In genomic region chr11:70531281-70532065, GRCh38 we compare ENCODE assay signal across 29 cellular contexts.
A peak's percentile ranks its signal among the peaks of the same experiment; 100 is the strongest.
DNase-seq lines count a peak whose midpoint lies in the region; ATAC-seq and TF ChIP-seq lines count a peak whose summit lies in the region.
"Had no signal": no experiment of that assay in that cellular context is flagged by ENCODE, and none has a peak within 500 bp of the region (broad histone marks: within the 10 kb centered on the region; RNA-seq: fewer than 3 reads in every experiment).

No MANE protein-coding gene starts in this region.

- H2AFZ ChIP-seq in GM23338 = no peak overlapping the region

- H3K27ac Mint-ChIP-seq in GM23338 (peak overlapping the region; percentile 90), endodermal cell (peak overlapping the region; percentile 59), nephron progenitor cell (peak overlapping the region; percentile 64)
- H3K27ac Mint-ChIP-seq: naive thymus-derived CD8-positive, alpha-beta T cell had no signal

- H3K9me3 Mint-ChIP-seq in GM23338 (peaks cover 7% of the 10 kb centered on the region), endodermal cell (peaks cover 3% of the 10 kb centered on the region), nephron progenitor cell (peaks cover 4% of the 10 kb centered on the region)

- WGBS in HUES64 = 90% methylated on average over 18 of the region's 18 CpGs
- WGBS in endodermal cell (ENCODE audit: insufficient coverage in 1 of 2, insufficient read length in 1 of 2), 2 experiments = 89 to 92% methylated on average over 10 to 18 of the region's 18 CpGs

- no peaks in the 10 kb centered on the region for H3K9me2 ChIP-seq in GM23338 (ENCODE audit: insufficient read depth)

- no peaks in the 10 kb centered on the region for H3F3A ChIP-seq in GM23338 (replicated peaks; ENCODE audit: low read depth)

- H3K4me1 ChIP-seq in GM23338 (ENCODE audit: insufficient read depth) = peaks cover 13% of the 10 kb centered on the region
- H3K4me1 ChIP-seq in HUES64 (ENCODE audit: insufficient read depth, low read length) = peaks cover 12% of the 10 kb centered on the region; the same call in 1 of the 2 replicates
- H3K4me1 ChIP-seq in endodermal cell (ENCODE audit: control insufficient read depth, insufficient read depth, low read length) = no peaks in the 10 kb centered on the region
- H3K4me1 ChIP-seq: BLaER1 treated with 17β-estradiol and CSF1 and Interleukin-3, amounts not matched to agents 10 nM and 100 nM; Caco-2; pancreas had no signal

- no peaks in the 10 kb centered on the region for H3K27me3 ChIP-seq in GM23338 (ENCODE audit: insufficient read depth)
- H3K27me3 ChIP-seq in HUES64 (ENCODE audit: insufficient read depth, low read length) = no peaks in the 10 kb centered on the region
- H3K27me3 ChIP-seq in endodermal cell (ENCODE audit: control insufficient read depth, insufficient read depth, low read length, poor library complexity, severe bottlenecking) = no peaks in the 10 kb centered on the region
- H3K27me3 ChIP-seq in brain microvascular endothelial cell (replicated peaks) = no peaks in the 10 kb centered on the region
- H3K27me3 ChIP-seq: BLaER1 treated with 17β-estradiol and CSF1 and Interleukin-3, amounts not matched to agents 10 nM and 100 nM; pancreas had no signal

- H3K4me3 Mint-ChIP-seq in GM23338 (0 out of 3 replicates have a peak overlapping the region, but pooled peaks have one; percentile 3), endodermal cell (no peak overlapping the region), nephron progenitor cell (no peak overlapping the region)
- H3K4me3 Mint-ChIP-seq: naive thymus-derived CD8-positive, alpha-beta T cell had no signal

- no peak for TF ChIP-seq CTCF in GM23338 (conservative IDR thresholded peaks at IDR 0.05; ENCODE audit: low read depth in 2 of 2)
- no peak for TF ChIP-seq CTCF in endodermal cell (conservative IDR thresholded peaks at IDR 0.05)
- TF ChIP-seq CTCF in nephron progenitor cell (IDR thresholded peaks at IDR 0.05) = no peak
- TF ChIP-seq CTCF in brain microvascular endothelial cell (IDR thresholded peaks at IDR 0.05; ENCODE audit: low read depth, low read length, missing control alignments) = no peak

- in situ Hi-C loops in brain microvascular endothelial cell (cut with HindIII; ENCODE audit: low pct_ligation_motif_present, low sequenced_read_pairs) = no loop called here

- H3K27me3 Mint-ChIP-seq in GM23338 (ENCODE audit: insufficient read depth, low read depth, poor library complexity) = peaks cover 11% of the 10 kb centered on the region
- no peaks in the 10 kb centered on the region for H3K27me3 Mint-ChIP-seq in endodermal cell (ENCODE audit: insufficient read depth)
- peaks cover 3% of the 10 kb centered on the region for H3K27me3 Mint-ChIP-seq in nephron progenitor cell (ENCODE audit: low read depth, poor library complexity)

- ATAC-seq in GM23338 (peak; percentile 10), GM18870 (IDR thresholded peaks at IDR 0.05; ENCODE audit: unreplicated experiment) (no peak)
- ATAC-seq: esophagus mucosa; naive thymus-derived CD8-positive, alpha-beta T cell; pancreas had no signal

- H3K4me3 ChIP-seq in GM23338 (no peak overlapping the region), HUES64 (ENCODE audit: low read length) (no peak overlapping the region), endodermal cell (ENCODE audit: low read length) (no peak overlapping the region), brain microvascular endothelial cell (ENCODE audit: low read depth, low read length) (no peak overlapping the region)
- H3K4me3 ChIP-seq: BLaER1 treated with 17β-estradiol and CSF1 and Interleukin-3, amounts not matched to agents 10 nM and 100 nM; pancreas had no signal

- H3K36me3 Mint-ChIP-seq in GM23338 (ENCODE audit: low read depth) (peaks cover 16% of the 10 kb centered on the region), endodermal cell (ENCODE audit: low read depth) (no peaks in the 10 kb centered on the region), nephron progenitor cell (ENCODE audit: low read depth) (no peaks in the 10 kb centered on the region)
- H3K36me3 Mint-ChIP-seq: naive thymus-derived CD8-positive, alpha-beta T cell had no signal

- H3K27ac ChIP-seq in GM23338 (ENCODE audit: low read depth) (no peak overlapping the region), HUES64 (ENCODE audit: low read depth, low read length) (peak overlapping the region; percentile 24; the same call in 1 of the 2 replicates), endodermal cell (ENCODE audit: low read depth, low read length) (no peak overlapping the region), brain microvascular endothelial cell (no peak overlapping the region)
- H3K27ac ChIP-seq: BLaER1 treated with 17β-estradiol and CSF1 and Interleukin-3, amounts not matched to agents 10 nM and 100 nM; pancreas had no signal

- H3K4me1 Mint-ChIP-seq in GM23338 (peaks cover 29% of the 10 kb centered on the region), endodermal cell (peaks cover 5% of the 10 kb centered on the region), nephron progenitor cell (peaks cover 14% of the 10 kb centered on the region)
- H3K4me1 Mint-ChIP-seq: naive thymus-derived CD8-positive, alpha-beta T cell had no signal

- H3K9me3 ChIP-seq in HUES64 (ENCODE audit: insufficient read depth, low read depth, low read length) (no peaks in the 10 kb centered on the region), endodermal cell (ENCODE audit: control insufficient read depth, low read length) (no peaks in the 10 kb centered on the region)
- H3K9me3 ChIP-seq: Caco-2, pancreas had no signal

- no peak overlapping the region for H3K9ac ChIP-seq in HUES64 (ENCODE audit: low read depth, low read length)
- no peak overlapping the region for H3K9ac ChIP-seq in endodermal cell (ENCODE audit: extremely low read depth, low read length, poor library complexity, severe bottlenecking)
- H3K9ac ChIP-seq: BLaER1 treated with 17β-estradiol and CSF1 and Interleukin-3, amounts not matched to agents 10 nM and 100 nM had no signal

- no peak overlapping the region for H3K4me2 ChIP-seq in GM23338
- H3K4me2 ChIP-seq: BLaER1 treated with 17β-estradiol and CSF1 and Interleukin-3, amounts not matched to agents 10 nM and 100 nM had no signal

- H3K36me3 ChIP-seq in GM23338 (ENCODE audit: insufficient read depth) = no peaks in the 10 kb centered on the region
- no peaks in the 10 kb centered on the region for H3K36me3 ChIP-seq in HUES64 (ENCODE audit: insufficient read depth, low read length)
- H3K36me3 ChIP-seq in endodermal cell (ENCODE audit: control insufficient read depth, insufficient read depth, low read length) = no peaks in the 10 kb centered on the region
- H3K36me3 ChIP-seq in brain microvascular endothelial cell (replicated peaks) = no peaks in the 10 kb centered on the region
- H3K36me3 ChIP-seq: BLaER1 treated with 17β-estradiol and CSF1 and Interleukin-3, amounts not matched to agents 10 nM and 100 nM; pancreas had no signal

- H3K79me2 ChIP-seq in GM23338 (replicated peaks; ENCODE audit: insufficient read depth) = peaks cover 8% of the 10 kb centered on the region; the same call in 1 of the 2 replicates

- DNase-seq in GM23338 (ENCODE audit: low spot score) = no peak
- DNase-seq in endodermal cell = no peak
- DNase-seq in nephron progenitor cell = no peak
- no peak for DNase-seq in brain microvascular endothelial cell
- DNase-seq in NOMO-1 (lab: John Stamatoyannopoulos, UW; ENCODE audit: unreplicated experiment in 2 of 2) = no peak
- DNase-seq in Ammon's horn (ENCODE audit: low spot score) = no peak
- DNase-seq: activated CD4-positive, alpha-beta T cell treated with anti-CD3 and anti-CD28 coated beads for 48 hours; activated naive CD4-positive, alpha-beta T cell; activated T-cell treated with anti-CD3 and anti-CD28 coated beads, Interleukin-2, amount 50 U/mL, for 48 hours; DMS79 treated with DMSO at 0.1 percent for 48 hours; foreskin fibroblast; GF-D8; HCEC 1CT; head of caudate nucleus; Karpas-422; NCI-H1436; NCI-H2081 treated with DMSO at 0.1 percent for 48 hours; NCI-H345; stimulated activated CD4-positive, alpha-beta T cell treated with anti-CD3 and anti-CD28 coated beads, Interleukin-12 subunit alpha, Interleukin-12 subunit beta, amount 100 ng/mL, for 4 hours; stimulated activated CD4-positive, alpha-beta T cell treated with anti-CD3 and anti-CD28 coated beads, Interleukin-4, amount 100 ng/mL, for 1 hour; substantia nigra; T-helper 2 cell had no signal

- H4K20me1 ChIP-seq in GM23338 (replicated peaks; ENCODE audit: insufficient read depth) = no peaks in the 10 kb centered on the region; the same call in 1 of the 2 replicates

TF ChIP-seq in GM23338, 12 proteins besides CTCF, POLR2A, EP300 and RAD21 (continues in another document):
- TF ChIP-seq JUNB (IDR thresholded peaks at IDR 0.05; ENCODE audit: unreplicated experiment) = no peak
